Comparison of ENCODE assay signal across 1 cellular context in the genomic region with DNA sequence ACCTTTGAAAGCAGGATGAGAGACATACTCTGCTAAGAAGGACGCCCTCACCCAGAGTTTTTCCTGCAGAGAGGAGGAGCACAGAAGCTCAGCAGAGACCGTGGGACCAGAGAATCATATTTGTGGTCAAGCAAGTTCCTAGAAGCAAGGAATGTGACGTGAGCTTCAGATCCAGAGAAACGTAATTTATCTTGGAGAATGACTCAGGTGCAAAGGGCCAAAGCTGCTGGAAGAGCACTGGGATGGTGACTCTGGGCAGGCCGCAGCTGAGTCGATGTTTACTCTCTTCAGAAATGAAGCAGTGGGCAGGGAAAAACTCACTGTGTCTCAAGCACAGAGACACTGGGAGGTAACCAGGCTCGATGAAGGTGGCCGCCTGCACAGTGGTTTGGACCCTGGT.
A peak's percentile ranks its signal among the peaks of the same experiment; 100 is the strongest.
TF ChIP-seq lines count a peak whose summit lies in the region.

No MANE protein-coding gene starts in this region.

TF ChIP-seq in SK-N-SH, 30 proteins besides CTCF, POLR2A, EP300 and RAD21 (continued from another document):
- TF ChIP-seq, protein P1, sequence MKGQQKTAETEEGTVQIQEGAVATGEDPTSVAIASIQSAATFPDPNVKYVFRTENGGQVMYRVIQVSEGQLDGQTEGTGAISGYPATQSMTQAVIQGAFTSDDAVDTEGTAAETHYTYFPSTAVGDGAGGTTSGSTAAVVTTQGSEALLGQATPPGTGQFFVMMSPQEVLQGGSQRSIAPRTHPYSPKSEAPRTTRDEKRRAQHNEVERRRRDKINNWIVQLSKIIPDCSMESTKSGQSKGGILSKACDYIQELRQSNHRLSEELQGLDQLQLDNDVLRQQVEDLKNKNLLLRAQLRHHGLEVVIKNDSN (IDR thresholded peaks at IDR 0.05; ENCODE audit: borderline replicate concordance, low read depth): no peak
- TF ChIP-seq GATA2 (CRISPR knock-in tag; IDR thresholded peaks at IDR 0.05): no peak
- TF ChIP-seq YY1 (IDR thresholded peaks at IDR 0.05; ENCODE audit: low read depth): no peak
- TF ChIP-seq FOXM1 (IDR thresholded peaks at IDR 0.05; ENCODE audit: low read depth): no peak
- no peak for TF ChIP-seq RCOR1 (IDR thresholded peaks at IDR 0.05; ENCODE audit: low read length)
- peak; percentile 58 for TF ChIP-seq JUND (IDR thresholded peaks at IDR 0.05)
- no peak; the same call in 1 of the 2 replicates for TF ChIP-seq POLR2AphosphoS5 (IDR thresholded peaks at IDR 0.05; ENCODE audit: low read depth, low read length)
- TF ChIP-seq, protein P2, sequence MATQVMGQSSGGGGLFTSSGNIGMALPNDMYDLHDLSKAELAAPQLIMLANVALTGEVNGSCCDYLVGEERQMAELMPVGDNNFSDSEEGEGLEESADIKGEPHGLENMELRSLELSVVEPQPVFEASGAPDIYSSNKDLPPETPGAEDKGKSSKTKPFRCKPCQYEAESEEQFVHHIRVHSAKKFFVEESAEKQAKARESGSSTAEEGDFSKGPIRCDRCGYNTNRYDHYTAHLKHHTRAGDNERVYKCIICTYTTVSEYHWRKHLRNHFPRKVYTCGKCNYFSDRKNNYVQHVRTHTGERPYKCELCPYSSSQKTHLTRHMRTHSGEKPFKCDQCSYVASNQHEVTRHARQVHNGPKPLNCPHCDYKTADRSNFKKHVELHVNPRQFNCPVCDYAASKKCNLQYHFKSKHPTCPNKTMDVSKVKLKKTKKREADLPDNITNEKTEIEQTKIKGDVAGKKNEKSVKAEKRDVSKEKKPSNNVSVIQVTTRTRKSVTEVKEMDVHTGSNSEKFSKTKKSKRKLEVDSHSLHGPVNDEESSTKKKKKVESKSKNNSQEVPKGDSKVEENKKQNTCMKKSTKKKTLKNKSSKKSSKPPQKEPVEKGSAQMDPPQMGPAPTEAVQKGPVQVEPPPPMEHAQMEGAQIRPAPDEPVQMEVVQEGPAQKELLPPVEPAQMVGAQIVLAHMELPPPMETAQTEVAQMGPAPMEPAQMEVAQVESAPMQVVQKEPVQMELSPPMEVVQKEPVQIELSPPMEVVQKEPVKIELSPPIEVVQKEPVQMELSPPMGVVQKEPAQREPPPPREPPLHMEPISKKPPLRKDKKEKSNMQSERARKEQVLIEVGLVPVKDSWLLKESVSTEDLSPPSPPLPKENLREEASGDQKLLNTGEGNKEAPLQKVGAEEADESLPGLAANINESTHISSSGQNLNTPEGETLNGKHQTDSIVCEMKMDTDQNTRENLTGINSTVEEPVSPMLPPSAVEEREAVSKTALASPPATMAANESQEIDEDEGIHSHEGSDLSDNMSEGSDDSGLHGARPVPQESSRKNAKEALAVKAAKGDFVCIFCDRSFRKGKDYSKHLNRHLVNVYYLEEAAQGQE (IDR thresholded peaks at IDR 0.05; ENCODE audit: low read depth, low read length): no peak
- TF ChIP-seq RXRA (IDR thresholded peaks at IDR 0.05; ENCODE audit: borderline replicate concordance, low read depth): no peak
